In genomic region chr5:6632324-6632930, GRCh38 we compare ENCODE assay signal across 8 cellular contexts. TPM values are rescaled to one million over a fixed set of nuclear protein-coding genes. Genes with fewer than 3 reads are reported as not detected.
A peak's percentile ranks its signal among the peaks of the same experiment; 100 is the strongest.
DNase-seq lines count a peak whose midpoint lies in the region; ATAC-seq, FAIRE-seq and TF ChIP-seq lines count a peak whose summit lies in the region.

No MANE protein-coding gene starts in this region.

- no peaks in the 10 kb centered on the region for H3K9me3 ChIP-seq in Panc1 (ENCODE audit: control insufficient read depth, insufficient read depth, low read depth, low read length)
- H3K9me3 ChIP-seq in endocrine pancreas (ENCODE audit: control insufficient read depth, low read length) = no peaks in the 10 kb centered on the region
- H3K9me3 ChIP-seq in muscle layer of duodenum (ENCODE audit: control insufficient read depth in 1 of 2, low read length in 2 of 2) = no peaks in the 10 kb centered on the region

- H3K27me3 ChIP-seq in Panc1 (ENCODE audit: control insufficient read depth, insufficient read depth, low read length) (no peaks in the 10 kb centered on the region), endocrine pancreas (ENCODE audit: control insufficient read depth, insufficient read depth, low read length) (no peaks in the 10 kb centered on the region), muscle layer of duodenum (ENCODE audit: low read depth, low read length) (no peaks in the 10 kb centered on the region)

- no peak for FAIRE-seq in RCC 7860 (lab: Jason Lieb, UNC)

- no peak for DNase-seq in AG09319 (ENCODE audit: extremely low read depth, low read depth)
- no peak for DNase-seq in Panc1 (ENCODE audit: low read depth, low spot score)
- no peak for DNase-seq in RCC 7860 (ENCODE audit: low spot score)
- no peak for DNase-seq in hippocampal formation (lab: John Stamatoyannopoulos, UW)

- CTCF ChIA-PET in Panc1 (lab: Charles Lee) = interaction anchor here (0.9 kb wide), 1 partner anchor 113 kb away, joined by 3 read pairs; no protein-coding TSS in a partner anchor

- intact Hi-C loops in Panc1 (cut with micrococcal nuclease; ENCODE audit: unreplicated experiment) = loop anchor here (10.0 kb wide), 2 partner anchors 82 to 112 kb away; partner anchors contain the start of gene TENT4A

- ATAC-seq in GM18867 (IDR thresholded peaks at IDR 0.05; ENCODE audit: unreplicated experiment) (peak; percentile 29), HG03095 (IDR thresholded peaks at IDR 0.05; ENCODE audit: unreplicated experiment) (peak; percentile 26), Panc1 (peak; percentile 28)

- TF ChIP-seq CTCF in AG09319 (IDR thresholded peaks at IDR 0.05; ENCODE audit: low read depth, low read length) (peak; percentile 13), Panc1 (IDR thresholded peaks at IDR 0.05) (no peak)

- peaks cover 36% of the 10 kb centered on the region for H3K36me3 ChIP-seq in Panc1 (ENCODE audit: control insufficient read depth, insufficient read depth, low read length)
- H3K36me3 ChIP-seq in endocrine pancreas (ENCODE audit: control insufficient read depth, insufficient read depth, low read length) = peaks cover 3% of the 10 kb centered on the region
- H3K36me3 ChIP-seq in muscle layer of duodenum (ENCODE audit: control insufficient read depth in 1 of 2, insufficient read depth in 2 of 2, low read length in 2 of 2) = peaks cover 16 to 33% of the 10 kb centered on the region in 2 donors

- in situ Hi-C loops in Panc1 (cut with HindIII; ENCODE audit: low pct_unique_long_range_greater_than_20kb, low sequenced_read_pairs) = no loop called here

- H3K27ac ChIP-seq in Panc1 (ENCODE audit: low read length) (peak overlapping the region; percentile 98), muscle layer of duodenum (ENCODE audit: low read length) (peak overlapping the region; percentile 91)

- peaks cover 34% of the 10 kb centered on the region for H3K4me1 ChIP-seq in Panc1 (ENCODE audit: control insufficient read depth, insufficient read depth, low read length)
- no peaks in the 10 kb centered on the region for H3K4me1 ChIP-seq in endocrine pancreas (ENCODE audit: control insufficient read depth, insufficient read depth, low read length)
- H3K4me1 ChIP-seq in muscle layer of duodenum (ENCODE audit: control insufficient read depth in 1 of 2, insufficient read depth in 2 of 2, low read length in 2 of 2) = peaks cover 14 to 33% of the 10 kb centered on the region in 2 donors

- H3K4me3 ChIP-seq in Panc1 (ENCODE audit: low read depth in 2 of 2, low read length in 2 of 2) (peak overlapping the region; percentile 96 to 100), endocrine pancreas (ENCODE audit: control insufficient read depth, insufficient read depth, low read length) (peak overlapping the region; percentile 72), muscle layer of duodenum (ENCODE audit: low read depth in 1 of 2, low read length in 2 of 2) (peak overlapping the region; percentile 97)

- peak overlapping the region; percentile 88 for H3K9ac ChIP-seq in endocrine pancreas (ENCODE audit: control insufficient read depth, insufficient read depth, low read length)

- BruUV-seq in Panc1 (replicated peaks; lab: Mats Ljungman, UMichigan) = TSS peak; percentile 61

- POLR2A ChIA-PET in Panc1 (lab: Charles Lee) = interaction anchor here (0.7 to 1.0 kb wide), 3 partner anchors 14 to 44 kb away, joined by 3 to 9 read pairs (median 6); no protein-coding TSS in a partner anchor

RNA-seq across cellular contexts. Expression of gene NSUN2, which starts 0.4 kb away (rescaled TPM):
- 125 TPM for total RNA-seq in Panc1 (2021; ENCODE audit: unreplicated experiment)
- polyA plus RNA-seq in Panc1 (2012; ENCODE audit: insufficient read length) = 105 TPM

RNA-seq across cellular contexts. Expression of gene SRD5A1, which starts 0.8 kb away (rescaled TPM):
- 30.4 TPM for total RNA-seq in Panc1 (2021; ENCODE audit: unreplicated experiment)
- polyA plus RNA-seq in Panc1 (2012; ENCODE audit: insufficient read length) = 21.6 TPM
